In genomic region chr6:14759976-14760672, GRCh38 we compare ENCODE assay signal across 32 cellular contexts.
DNase-seq lines count a peak whose midpoint lies in the region; ATAC-seq, FAIRE-seq and TF ChIP-seq lines count a peak whose summit lies in the region.
"Had no signal": no experiment of that assay in that cellular context is flagged by ENCODE, and none has a peak within 500 bp of the region (broad histone marks: within the 10 kb centered on the region; RNA-seq: fewer than 3 reads in every experiment).

No MANE protein-coding gene starts in this region.

- H3K9me3 ChIP-seq in H1 (ENCODE audit: insufficient read depth in 2 of 2, low read depth in 1 of 2, low read length in 1 of 2) (no peaks in the 10 kb centered on the region), HAP-1 (no peaks in the 10 kb centered on the region), PC-3 (ENCODE audit: low read length) (no peaks in the 10 kb centered on the region)
- H3K9me3 ChIP-seq: MG63, spleen, thyroid gland had no signal

- H3K23me2 ChIP-seq in H1 (ENCODE audit: low read depth, low read length): no peaks in the 10 kb centered on the region

- no peak for TF ChIP-seq POLR2A in H1 (IDR thresholded peaks at IDR 0.05; ENCODE audit: control extremely low read depth in 1 of 2, low read depth in 2 of 2, low read length in 2 of 2)

- H2BK15ac ChIP-seq in H1 (ENCODE audit: low read length): no peak overlapping the region

- H3K9me2 ChIP-seq in PC-3 (replicated peaks; ENCODE audit: low read length): no peaks in the 10 kb centered on the region

- no peak for TF ChIP-seq EP300 in H1 (IDR thresholded peaks at IDR 0.05; ENCODE audit: borderline replicate concordance in 1 of 2, low read depth in 2 of 2, low read length in 2 of 2)

- H3K79me2 ChIP-seq in H1 (ENCODE audit: control insufficient read depth in 1 of 2, insufficient read depth in 2 of 2, low read length in 2 of 2) (no peaks in the 10 kb centered on the region), PC-3 (ENCODE audit: low read length) (no peaks in the 10 kb centered on the region)

- no peak for TF ChIP-seq CTCF in H1 (IDR thresholded peaks at IDR 0.05; ENCODE audit: control extremely low read depth in 1 of 3, insufficient read depth in 1 of 3, low read depth in 1 of 3, low read length in 3 of 3)
- no peak for TF ChIP-seq CTCF in PC-3 (conservative IDR thresholded peaks at IDR 0.05; ENCODE audit: low read depth, low read length)

- H3K79me1 ChIP-seq in H1 (ENCODE audit: low read depth, low read length): no peaks in the 10 kb centered on the region; the same call in 1 of the 2 replicates

- H4K91ac ChIP-seq in H1 (replicated peaks; ENCODE audit: insufficient read length, low read length): peak overlapping the region; percentile 51

- no peak overlapping the region for H2BK20ac ChIP-seq in H1 (ENCODE audit: low read length)

- ATAC-seq in HG03095 (IDR thresholded peaks at IDR 0.05; ENCODE audit: unreplicated experiment): peak; percentile 68
- no peak for ATAC-seq in PC-3
- ATAC-seq: activated naive CD8-positive, alpha-beta T cell treated with anti-CD3 and anti-CD28 coated beads, Interleukin-2, amount 50 U/mL, for 24 hours; right cardiac atrium had no signal

- H3K36me3 ChIP-seq in H1 (ENCODE audit: control insufficient read depth in 2 of 4, insufficient read depth in 4 of 4, low read length in 3 of 4): no peaks in the 10 kb centered on the region
- H3K36me3 ChIP-seq in HAP-1 (replicated peaks): no peaks in the 10 kb centered on the region
- H3K36me3 ChIP-seq in PC-3 (ENCODE audit: low read depth, low read length): no peaks in the 10 kb centered on the region
- H3K36me3 ChIP-seq: cardiac muscle cell, MG63, spleen, thyroid gland had no signal

- POLR2A ChIA-PET in H1 (lab: Charles Lee; ENCODE audit: partially characterized antibody) (no interaction called here), PC-3 (lab: Charles Lee; ENCODE audit: unreplicated experiment) (no interaction called here)

- H4K20me1 ChIP-seq in H1 (replicated peaks in 1 of 2; ENCODE audit: control insufficient read depth in 1 of 2, insufficient read depth in 2 of 2, low read length in 2 of 2) (no peaks in the 10 kb centered on the region), PC-3 (ENCODE audit: low read length) (no peaks in the 10 kb centered on the region)

- no peak overlapping the region for H3K18ac ChIP-seq in H1 (ENCODE audit: extremely low read depth, low read length)

- no peak overlapping the region for H3K9ac ChIP-seq in H1 (replicated peaks in 1 of 4; ENCODE audit: extremely low read depth in 1 of 4, low read depth in 3 of 4, low read length in 3 of 4)
- H3K9ac ChIP-seq in PC-3 (ENCODE audit: low read length): no peak overlapping the region
- H3K9ac ChIP-seq: KMS-11 had no signal

- peak overlapping the region; percentile 39; the same call in 1 of the 2 replicates for H2BK5ac ChIP-seq in H1 (ENCODE audit: low read depth, low read length)

- H2BK12ac ChIP-seq in H1 (ENCODE audit: low read depth, low read length): no peak overlapping the region

- no peak overlapping the region for H3K4me3 ChIP-seq in H1 (ENCODE audit: extremely low read depth in 1 of 4, insufficient read depth in 2 of 4, low read depth in 3 of 4, low read length in 4 of 4)
- H3K4me3 ChIP-seq in HAP-1: no peak overlapping the region
- H3K4me3 ChIP-seq in PC-3 (ENCODE audit: low read length): no peak overlapping the region
- H3K4me3 ChIP-seq: cardiac muscle cell, coronary artery, MG63, spleen, thyroid gland had no signal

- no peak overlapping the region for H2AK5ac ChIP-seq in H1 (ENCODE audit: low read depth, low read length)

- no TSS peak for BruUV-seq in PC-3 (replicated peaks; lab: Mats Ljungman, UMichigan)

- no peak overlapping the region for H3K56ac ChIP-seq in H1 (replicated peaks; ENCODE audit: insufficient read length, low read depth, low read length)

- in situ Hi-C loops in HAP-1 (cut with MboI; ENCODE audit: low sequenced_read_pairs): no loop called here

- TF ChIP-seq RAD21 in H1 (IDR thresholded peaks at IDR 0.05 in 1 of 2, conservative IDR thresholded peaks at IDR 0.05 in 1 of 2; ENCODE audit: low read depth in 2 of 2, low read length in 2 of 2): no peak

- no peak overlapping the region for H4K8ac ChIP-seq in H1 (ENCODE audit: extremely low read depth, insufficient read depth, low read length)

- peak; percentile 41 for DNase-seq in NCI-H748 (lab: John Stamatoyannopoulos, UW; ENCODE audit: unreplicated experiment)
- DNase-seq in NCI-H748 treated with DMSO at 0.1 percent for 48 hours (lab: John Stamatoyannopoulos, UW): no peak
- DNase-seq in H1 (ENCODE audit: low read depth in 1 of 2, low spot score in 2 of 2): no peak
- no peak for DNase-seq in HAP-1 (ENCODE audit: low spot score in 2 of 2)
- DNase-seq in PC-3: no peak
- no peak for DNase-seq in AML-193 (lab: John Stamatoyannopoulos, UW)
- DNase-seq in pons (ENCODE audit: low spot score): no peak
- DNase-seq: activated CD4-positive, alpha-beta memory T cell treated with anti-CD3 and anti-CD28 coated beads, Interleukin-2, amount 10 ng/mL, durations not matched to agents 7 days and 5 days; activated CD8-positive, alpha-beta memory T cell treated with anti-CD3 and anti-CD28 coated beads, Interleukin-2, amount 50 U/mL, for 4 hours; activated naive CD4-positive, alpha-beta T cell; activated naive CD8-positive, alpha-beta T cell treated with anti-CD3 and anti-CD28 coated beads, Interleukin-2, amount 50 U/mL, for 24 hours; CD4-positive, alpha-beta memory T cell; effector CD8-positive, alpha-beta T cell; mesenchymal stem cell; MG63; NCI-H1105; NCI-H1930; NCI-H510A treated with DMSO at 0.1 percent for 48 hours; right cardiac atrium; SIG-M5; spleen; stimulated activated CD4-positive, alpha-beta T cell treated with anti-CD3 and anti-CD28 coated beads, Interleukin-2, amount 100 ng/mL, for 24 hours; thyroid gland had no signal

- H3K4me1 ChIP-seq in H1 (replicated peaks in 1 of 4; ENCODE audit: control insufficient read depth in 3 of 4, insufficient read depth in 4 of 4, low read length in 3 of 4): peaks cover 0 to 2% (median 1%) of the 10 kb centered on the region in 4 experiments; a peak in 2 of 7 replicates
- H3K4me1 ChIP-seq in HAP-1: peaks cover 11% of the 10 kb centered on the region
- peaks cover 34% of the 10 kb centered on the region for H3K4me1 ChIP-seq in PC-3 (ENCODE audit: insufficient read depth, low read length)
- H3K4me1 ChIP-seq: thyroid gland had no signal

- H3K4me2 ChIP-seq in H1 (ENCODE audit: insufficient read depth in 1 of 2, low read depth in 2 of 2, low read length in 2 of 2) (no peak overlapping the region), PC-3 (ENCODE audit: low read length) (no peak overlapping the region)
- H3K4me2 ChIP-seq: KMS-11 had no signal

- H3K27ac ChIP-seq in H1 (ENCODE audit: low read depth, low read length) (no peak overlapping the region), PC-3 (ENCODE audit: low read length) (no peak overlapping the region)
- H3K27ac ChIP-seq: cardiac muscle cell, coronary artery, epithelial cell of prostate, KMS-11, thyroid gland had no signal

- FAIRE-seq in H1 (lab: Jason Lieb, UNC): no peak
- FAIRE-seq: astrocyte, D721Med, HTR-8/SVneo, RCC 7860 had no signal

- H3K14ac ChIP-seq in H1 (ENCODE audit: insufficient read length): no peak overlapping the region

- no peaks in the 10 kb centered on the region for H3K27me3 ChIP-seq in H1 (replicated peaks in 1 of 4; ENCODE audit: control insufficient read depth in 3 of 4, extremely low read depth in 1 of 4, insufficient read depth in 3 of 4, low read length in 3 of 4)
- no peaks in the 10 kb centered on the region for H3K27me3 ChIP-seq in HAP-1 (ENCODE audit: low read depth)
- H3K27me3 ChIP-seq in PC-3 (ENCODE audit: low read length): no peaks in the 10 kb centered on the region
- H3K27me3 ChIP-seq: cardiac muscle cell, MG63, spleen, thyroid gland had no signal

- no peak overlapping the region for H3K23ac ChIP-seq in H1 (ENCODE audit: insufficient read length)

- no peak overlapping the region for H4K5ac ChIP-seq in H1 (ENCODE audit: insufficient read length, low read depth, low read length)

- H2AFZ ChIP-seq in H1 (ENCODE audit: low read length) (no peak overlapping the region), PC-3 (ENCODE audit: low read length) (no peak overlapping the region)

- no peak overlapping the region for H3K4ac ChIP-seq in H1 (replicated peaks; ENCODE audit: insufficient read length, low read depth, low read length)

- CTCF ChIA-PET in H1 (lab: Charles Lee; ENCODE audit: partially characterized antibody): interaction anchor here (1.1 to 1.4 kb wide), 3 partner anchors 30 to 294 kb away, joined by 3 read pairs; no protein-coding TSS in a partner anchor
- CTCF ChIA-PET in PC-3 (lab: Charles Lee): no interaction called here

- no peak overlapping the region for H2BK120ac ChIP-seq in H1 (replicated peaks; ENCODE audit: low read depth, low read length)

- WGBS in H1 (ENCODE audit: extremely low coverage in 1 of 2, insufficient coverage in 1 of 2, insufficient read length in 1 of 2, insufficient replicate concordance in 2 of 2, low coverage in 1 of 2, low lambda C conversion rate in 2 of 2, missing lambda C conversion rate in 1 of 2), 2 experiments: 90% methylated on average over 4 of the region's 4 CpGs; no CpG with 5 or more reads in 1 of the 2 experiments

- no peaks in the 10 kb centered on the region for H3F3A ChIP-seq in PC-3 (ENCODE audit: low read length, unreplicated experiment)

- intact Hi-C loops in PC-3 (cut with micrococcal nuclease): no loop called here

TF ChIP-seq in H1, 55 proteins besides CTCF, POLR2A, EP300 and RAD21 (continues in another document):
- no peak for TF ChIP-seq CEBPB (IDR thresholded peaks at IDR 0.05; ENCODE audit: low read depth, low read length)
- no peak for TF ChIP-seq BCL11A (IDR thresholded peaks at IDR 0.05; ENCODE audit: low read depth in 2 of 2, low read length in 2 of 2)
- no peak for TF ChIP-seq ATF3 (IDR thresholded peaks at IDR 0.05; ENCODE audit: insufficient read depth, low read depth, low read length)
- no peak for TF ChIP-seq CBX5 (IDR thresholded peaks at IDR 0.05; ENCODE audit: low read depth, low read length)
- TF ChIP-seq KDM5A (IDR thresholded peaks at IDR 0.05; ENCODE audit: low read length): no peak
- no peak for TF ChIP-seq RXRA (IDR thresholded peaks at IDR 0.05; ENCODE audit: insufficient read depth, low read depth, low read length)
- TF ChIP-seq PHF8 (conservative IDR thresholded peaks at IDR 0.05; ENCODE audit: low read depth, low read length): no peak
- TF ChIP-seq ZNF274 (IDR thresholded peaks at IDR 0.05; ENCODE audit: borderline replicate concordance, extremely low read depth, low read length): no peak
- no peak for TF ChIP-seq TAF7 (optimal IDR thresholded peaks at IDR 0.05; ENCODE audit: borderline replicate concordance, low read depth, low read length)
